Comparison of ENCODE assay signal across 13 cellular contexts in genomic region chr20:10922941-10923340, GRCh38.
DNase-seq lines count a peak whose midpoint lies in the region; ATAC-seq and TF ChIP-seq lines count a peak whose summit lies in the region.
"Had no signal": no experiment of that assay in that cellular context is flagged by ENCODE, and none has a peak within 500 bp of the region (broad histone marks: within the 10 kb centered on the region; RNA-seq: fewer than 3 reads in every experiment).

No MANE protein-coding gene starts in this region.

- H3K4me3 ChIP-seq in AG04450 (ENCODE audit: low read depth, low read length) (peak overlapping the region; percentile 15; the same call in 1 of the 2 replicates), IMR-90 (ENCODE audit: insufficient read depth, low read depth, low read length) (no peak overlapping the region), mammary epithelial cell (replicated peaks in 1 of 3; ENCODE audit: insufficient read depth in 1 of 3, low read depth in 2 of 3, low read length in 3 of 3) (no peak overlapping the region), mesendoderm (ENCODE audit: low read length) (no peak overlapping the region)

- no peak overlapping the region for H2AFZ ChIP-seq in IMR-90 (replicated peaks; ENCODE audit: low read length, poor library complexity)
- peak overlapping the region; percentile 78 for H2AFZ ChIP-seq in mammary epithelial cell (ENCODE audit: low read depth, low read length)

- no peaks in the 10 kb centered on the region for H3K36me3 ChIP-seq in IMR-90 (ENCODE audit: control insufficient read depth, insufficient read depth, low read length)
- H3K36me3 ChIP-seq in mammary epithelial cell (ENCODE audit: insufficient read depth, low read length) = no peaks in the 10 kb centered on the region
- H3K36me3 ChIP-seq in mesendoderm (ENCODE audit: control insufficient read depth, insufficient read depth, low read length) = no peaks in the 10 kb centered on the region

- H3K14ac ChIP-seq in IMR-90 (replicated peaks; ENCODE audit: low read depth, low read length) = peak overlapping the region; percentile 70; the same call in 1 of the 2 replicates

- WGBS in IMR-90 (ENCODE audit: extremely low coverage in 2 of 2, insufficient read length in 1 of 2), 2 experiments = no CpG with 5 or more reads among the region's 6 CpGs
- WGBS in mammary epithelial cell (ENCODE audit: low coverage, missing lambda C conversion rate) = 15% methylated on average over 6 of the region's 6 CpGs
- no CpG with 5 or more reads among the region's 6 CpGs for WGBS in mesendoderm (ENCODE audit: extremely low coverage, insufficient coverage, low lambda C conversion rate)

- H3K27ac Mint-ChIP-seq in activated CD8-positive, alpha-beta memory T cell treated with anti-CD3 and anti-CD28 coated beads, Interleukin-2, amount 10 ng/mL, durations not matched to agents 7 days and 5 days = no peak overlapping the region
- H3K27ac Mint-ChIP-seq: CD14-positive monocyte had no signal

- POLR2A ChIA-PET in AG04450 (lab: Yijun Ruan, JAX) (interaction anchor here (1.2 to 1.8 kb wide), 2 partner anchors 249 to 251 kb away, joined by 6 to 11 read pairs; partner anchors contain the start of gene JAG1), IMR-90 (lab: Charles Lee; ENCODE audit: unreplicated experiment) (no interaction called here)

- peak overlapping the region; percentile 83 for H3K4ac ChIP-seq in IMR-90 (ENCODE audit: low read depth, low read length)
- no peak overlapping the region for H3K4ac ChIP-seq in mesendoderm (ENCODE audit: low read depth, low read length)

- H3K27me3 Mint-ChIP-seq in activated CD8-positive, alpha-beta memory T cell treated with anti-CD3 and anti-CD28 coated beads, Interleukin-2, amount 10 ng/mL, durations not matched to agents 7 days and 5 days = no peaks in the 10 kb centered on the region

- H3K9ac ChIP-seq in IMR-90 (ENCODE audit: low read depth, low read length) (no peak overlapping the region; the same call in 1 of the 2 replicates), mammary epithelial cell (ENCODE audit: insufficient read depth, low read length) (no peak overlapping the region), mesendoderm (ENCODE audit: low read length) (no peak overlapping the region)

- no peaks in the 10 kb centered on the region for H3K4me1 Mint-ChIP-seq in activated CD8-positive, alpha-beta memory T cell treated with anti-CD3 and anti-CD28 coated beads, Interleukin-2, amount 10 ng/mL, durations not matched to agents 7 days and 5 days
- H3K4me1 Mint-ChIP-seq: CD14-positive monocyte had no signal

- H3K79me2 ChIP-seq in mammary epithelial cell (ENCODE audit: insufficient read depth, low read length) (no peaks in the 10 kb centered on the region), mesendoderm (ENCODE audit: control insufficient read depth, insufficient read depth, low read length) (no peaks in the 10 kb centered on the region)

- H3K23ac ChIP-seq in IMR-90 (ENCODE audit: low read depth, low read length) = peak overlapping the region; percentile 93
- H3K23ac ChIP-seq in mesendoderm (ENCODE audit: low read length) = no peak overlapping the region

- H3K18ac ChIP-seq in IMR-90 (ENCODE audit: low read depth, low read length) (peak overlapping the region; percentile 99), mesendoderm (ENCODE audit: low read length) (no peak overlapping the region)

- peak overlapping the region; percentile 84; the same call in 1 of the 2 replicates for H3K56ac ChIP-seq in IMR-90 (ENCODE audit: extremely low read depth, insufficient read depth, low read length)
- no peak overlapping the region for H3K56ac ChIP-seq in mesendoderm (ENCODE audit: low read length)

- H3K27ac ChIP-seq in AG04450 (ENCODE audit: low read depth, low read length) (peak overlapping the region; percentile 68), IMR-90 (ENCODE audit: insufficient read depth, low read length) (peak overlapping the region; percentile 93), mammary epithelial cell (ENCODE audit: insufficient read depth, low read depth, low read length) (peak overlapping the region; percentile 64), mesendoderm (ENCODE audit: low read depth, low read length) (no peak overlapping the region)

- H2BK120ac ChIP-seq in IMR-90 (ENCODE audit: low read depth, low read length) = peak overlapping the region; percentile 93
- no peak overlapping the region for H2BK120ac ChIP-seq in mesendoderm (ENCODE audit: low read depth, low read length)

- no peaks in the 10 kb centered on the region for H3K36me3 Mint-ChIP-seq in activated CD8-positive, alpha-beta memory T cell treated with anti-CD3 and anti-CD28 coated beads, Interleukin-2, amount 10 ng/mL, durations not matched to agents 7 days and 5 days
- H3K36me3 Mint-ChIP-seq: CD14-positive monocyte had no signal

- H2BK20ac ChIP-seq in IMR-90 (ENCODE audit: low read depth, low read length) = peak overlapping the region; percentile 96

- no peaks in the 10 kb centered on the region for H4K20me1 ChIP-seq in IMR-90 (ENCODE audit: insufficient read depth, low read length)
- H4K20me1 ChIP-seq in mammary epithelial cell (ENCODE audit: insufficient read depth, low read length) = no peaks in the 10 kb centered on the region

- intact Hi-C loops in IMR-90 (cut with micrococcal nuclease) = loop anchor here (5.0 to 10.0 kb wide), 6 partner anchors 211 to 619 kb away; no protein-coding TSS in a partner anchor
- intact Hi-C loops in mammary epithelial cell (cut with micrococcal nuclease) = loop anchor here (1.0 to 10.0 kb wide), 4 partner anchors 31 to 249 kb away; no protein-coding TSS in a partner anchor

- TF ChIP-seq CTCF in AG04450 (IDR thresholded peaks at IDR 0.05; ENCODE audit: low read depth, low read length) (no peak), IMR-90 (conservative IDR thresholded peaks at IDR 0.05; ENCODE audit: low read depth, low read length) (no peak), mammary epithelial cell (conservative IDR thresholded peaks at IDR 0.05 in 1 of 2, IDR thresholded peaks at IDR 0.05 in 1 of 2; ENCODE audit: extremely low read depth in 1 of 2, insufficient read depth in 1 of 2, low read depth in 1 of 2, low read length in 2 of 2) (no peak)

- H3K4me2 ChIP-seq in IMR-90 (ENCODE audit: low read depth, low read length) (peak overlapping the region; percentile 92), mammary epithelial cell (ENCODE audit: insufficient read depth, low read depth, low read length) (peak overlapping the region; percentile 34), mesendoderm (ENCODE audit: low read length) (no peak overlapping the region)

- H3K79me1 ChIP-seq in IMR-90 (ENCODE audit: low read depth in 1 of 2, low read length in 2 of 2) (no peaks in the 10 kb centered on the region), mesendoderm (ENCODE audit: low read length) (no peaks in the 10 kb centered on the region)

- H3K27me3 ChIP-seq in AG04450 (ENCODE audit: control insufficient read depth, insufficient read depth, low read length) (no peaks in the 10 kb centered on the region), IMR-90 (ENCODE audit: control insufficient read depth, insufficient read depth, low read length) (no peaks in the 10 kb centered on the region), mammary epithelial cell (ENCODE audit: insufficient read depth, low read length) (no peaks in the 10 kb centered on the region), mesendoderm (ENCODE audit: insufficient read depth, low read length, poor library complexity) (no peaks in the 10 kb centered on the region)

- in situ Hi-C loops in IMR-90 (cut with MboI; ENCODE audit: low sequenced_read_pairs) = no loop called here
- in situ Hi-C loops in mammary epithelial cell (cut with MboI; ENCODE audit: low sequenced_read_pairs in 2 of 2) = no loop called here

- peak; percentile 70 for ATAC-seq in IMR-90 (ENCODE audit: low read depth)
- ATAC-seq in HG02798 (IDR thresholded peaks at IDR 0.05; ENCODE audit: poor library complexity, unreplicated experiment) = no peak
- ATAC-seq in GM21576 (IDR thresholded peaks at IDR 0.05; ENCODE audit: unreplicated experiment) = no peak
- no peak for ATAC-seq in activated CD8-positive, alpha-beta memory T cell treated with anti-CD3 and anti-CD28 coated beads, Interleukin-2, amount 10 ng/mL, durations not matched to agents 7 days and 5 days
- ATAC-seq: activated CD4-positive, CD25-positive, alpha-beta regulatory T cell treated with anti-CD3 and anti-CD28 coated beads, Interleukin-2, amount 50 U/mL, for 24 hours; Panc1 had no signal

- H2AK9ac ChIP-seq in IMR-90 (replicated peaks; ENCODE audit: low read depth, low read length, poor library complexity) = no peak overlapping the region

- peaks cover 17% of the 10 kb centered on the region for H3K9me1 ChIP-seq in IMR-90 (ENCODE audit: insufficient read depth, low read length)

- peak overlapping the region; percentile 35; the same call in 1 of the 2 replicates for H2AK5ac ChIP-seq in IMR-90 (ENCODE audit: low read depth, low read length)
- no peak overlapping the region for H2AK5ac ChIP-seq in mesendoderm (ENCODE audit: low read length)

- CTCF ChIA-PET in AG04450 (lab: Charles Lee) (no interaction called here), IMR-90 (lab: Yijun Ruan, JAX) (interaction anchor here (0.6 kb wide), 1 partner anchor 22 kb away, joined by 3 read pairs; no protein-coding TSS in a partner anchor), mammary epithelial cell (lab: Charles Lee; ENCODE audit: low non-redundant PET) (no interaction called here)
- CTCF ChIA-PET in activated CD8-positive, alpha-beta memory T cell treated with anti-CD3 and anti-CD28 coated beads, Interleukin-2, amount 10 ng/mL, durations not matched to agents 7 days and 5 days (lab: Charles Lee) = no interaction called here

- peaks cover 34% of the 10 kb centered on the region for H3K4me1 ChIP-seq in IMR-90 (ENCODE audit: control insufficient read depth, insufficient read depth, low read length)
- H3K4me1 ChIP-seq in mammary epithelial cell (ENCODE audit: insufficient read depth, low read length) = peaks cover 56% of the 10 kb centered on the region
- H3K4me1 ChIP-seq in mesendoderm (ENCODE audit: control insufficient read depth, low read depth, low read length) = no peaks in the 10 kb centered on the region

- H3K9me3 ChIP-seq in AG04450 (ENCODE audit: control insufficient read depth, insufficient read depth, low read length) = no peaks in the 10 kb centered on the region
- no peaks in the 10 kb centered on the region for H3K9me3 ChIP-seq in IMR-90 (ENCODE audit: control insufficient read depth, insufficient read depth, low read length)
- H3K9me3 ChIP-seq in mammary epithelial cell (replicated peaks; ENCODE audit: insufficient read depth, low read length) = no peaks in the 10 kb centered on the region

- TF ChIP-seq RAD21 in IMR-90 (IDR thresholded peaks at IDR 0.05; ENCODE audit: low read length) = no peak

- H3K4me3 Mint-ChIP-seq in activated CD8-positive, alpha-beta memory T cell treated with anti-CD3 and anti-CD28 coated beads, Interleukin-2, amount 10 ng/mL, durations not matched to agents 7 days and 5 days = no peak overlapping the region
- H3K4me3 Mint-ChIP-seq: CD14-positive monocyte had no signal

- dilution Hi-C loops in IMR-90 (cut with HindIII; ENCODE audit: low sequenced_read_pairs, unreplicated experiment) (no loop called here), mammary epithelial cell (cut with HindIII; ENCODE audit: low sequenced_read_pairs) (no loop called here)

- H2BK5ac ChIP-seq in IMR-90 (ENCODE audit: low read depth, low read length, poor library complexity, severe bottlenecking) (peak overlapping the region; percentile 89), mesendoderm (ENCODE audit: low read length) (no peak overlapping the region)

- peak; percentile 91 for DNase-seq in AG04450 (ENCODE audit: low read depth, low spot score)
- DNase-seq in IMR-90 = peak; percentile 96
- peak; percentile 80 for DNase-seq in mammary epithelial cell
- DNase-seq in mesendoderm = peak; percentile 19
- DNase-seq in DMS153 treated with DMSO at 0.1 percent for 48 hours (lab: John Stamatoyannopoulos, UW; ENCODE audit: unreplicated experiment) = no peak
- DNase-seq in activated CD8-positive, alpha-beta memory T cell treated with anti-CD3 and anti-CD28 coated beads, Interleukin-2, amount 10 ng/mL, durations not matched to agents 7 days and 5 days = no peak
- DNase-seq: activated naive CD4-positive, alpha-beta T cell; stimulated activated naive CD4-positive, alpha-beta T cell had no signal

- BruUV-seq in IMR-90 (replicated peaks; lab: Mats Ljungman, UMichigan) = no TSS peak
- BruUV-seq in mammary epithelial cell (replicated peaks; lab: Mats Ljungman, UMichigan) = no TSS peak

- H4K91ac ChIP-seq in IMR-90 (ENCODE audit: insufficient read depth, low read depth, low read length) = peak overlapping the region; percentile 79

- no peak for TF ChIP-seq POLR2A in IMR-90 (IDR thresholded peaks at IDR 0.05; ENCODE audit: low read depth, low read length)

- peak overlapping the region; percentile 55; the same call in 2 of the 3 replicates for H2BK15ac ChIP-seq in IMR-90 (ENCODE audit: low read depth, low read length)
- no peak overlapping the region for H2BK15ac ChIP-seq in mesendoderm (replicated peaks; ENCODE audit: low read depth)

- H4K8ac ChIP-seq in IMR-90 (ENCODE audit: low read depth in 2 of 2, low read length in 2 of 2) (peak overlapping the region; percentile 33 to 89; a peak in 3 of 4 replicates), mesendoderm (ENCODE audit: low read depth, low read length) (no peak overlapping the region)

- H4K5ac ChIP-seq in IMR-90 (ENCODE audit: low read depth, low read length) (peak overlapping the region; percentile 90), mesendoderm (ENCODE audit: low read length) (no peak overlapping the region)

- no peaks in the 10 kb centered on the region for H3K9me3 Mint-ChIP-seq in activated CD8-positive, alpha-beta memory T cell treated with anti-CD3 and anti-CD28 coated beads, Interleukin-2, amount 10 ng/mL, durations not matched to agents 7 days and 5 days (ENCODE audit: low read depth)

Comparison
In these comparisons a context has a peak if more than half of its experiments do, and no peak if none do; other contexts are left out.
1. DNase-seq: peak in AG04450 (single experiment), IMR-90 (single experiment), mammary epithelial cell (single experiment) and mesendoderm (single experiment); none in DMS153 treated with DMSO at 0.1 percent for 48 hours (single experiment) and activated CD8-positive, alpha-beta memory T cell treated with anti-CD3 and anti-CD28 coated beads, Interleukin-2, amount 10 ng/mL, durations not matched to agents 7 days and 5 days (single experiment).